In the genomic region with DNA sequence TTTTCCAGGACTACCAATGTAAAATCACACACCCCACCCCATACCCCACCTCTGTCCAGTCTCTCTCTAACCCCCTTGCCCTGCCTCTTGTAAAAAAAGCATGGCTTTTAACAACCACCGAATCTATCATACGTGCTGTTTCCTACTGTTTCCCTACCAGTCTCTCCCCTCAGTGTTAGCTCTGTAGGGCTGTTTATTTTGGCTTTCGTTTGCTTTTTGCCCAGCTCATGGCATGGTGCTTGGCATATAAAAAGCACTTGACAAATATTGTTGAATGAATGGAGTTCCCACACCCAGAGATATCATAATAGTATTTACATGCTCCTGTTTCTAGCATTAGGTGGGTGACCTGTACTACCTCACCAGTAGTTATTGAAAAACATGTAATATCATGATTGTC, we compare ENCODE assay signal across 26 cellular contexts.
DNase-seq lines count a peak whose midpoint lies in the region; ATAC-seq and TF ChIP-seq lines count a peak whose summit lies in the region.
"Had no signal": no experiment of that assay in that cellular context is flagged by ENCODE, and none has a peak within 500 bp of the region (broad histone marks: within the 10 kb centered on the region; RNA-seq: fewer than 3 reads in every experiment).

No MANE protein-coding gene starts in this region.

- TF ChIP-seq POLR2A in erythroblast (IDR thresholded peaks at IDR 0.05; ENCODE audit: low read length) = no peak

- H3K4me2 ChIP-seq in MM.1S (ENCODE audit: low read depth, low read length) = no peak overlapping the region
- H3K4me2 ChIP-seq: neural progenitor cell had no signal

- no peaks in the 10 kb centered on the region for H3K79me2 ChIP-seq in MM.1S (ENCODE audit: low read length)

- peaks cover 34% of the 10 kb centered on the region for H3K4me1 Mint-ChIP-seq in activated naive CD8-positive, alpha-beta T cell treated with anti-CD3 and anti-CD28 coated beads for 36 hours
- H3K4me1 Mint-ChIP-seq: B cell, neural progenitor cell had no signal

- H3K36me3 ChIP-seq in MM.1S (replicated peaks; ENCODE audit: insufficient read depth, low read length) = no peaks in the 10 kb centered on the region
- H3K36me3 ChIP-seq: lower lobe of right lung, neural progenitor cell, uterus had no signal

- H3K27ac ChIP-seq in MM.1S (ENCODE audit: low read length) = no peak overlapping the region
- H3K27ac ChIP-seq: lower lobe of right lung, neural progenitor cell, testis, uterus had no signal

- H2AFZ ChIP-seq in MM.1S (ENCODE audit: low read length) = no peak overlapping the region
- H2AFZ ChIP-seq: neural progenitor cell had no signal

- H4K20me1 ChIP-seq in MM.1S (ENCODE audit: insufficient read depth, low read length) = no peaks in the 10 kb centered on the region

- no peak overlapping the region for H3K9ac ChIP-seq in MM.1S (ENCODE audit: low read length)
- H3K9ac ChIP-seq: neural progenitor cell had no signal

- no peaks in the 10 kb centered on the region for H3K4me1 ChIP-seq in MM.1S (ENCODE audit: low read length)
- H3K4me1 ChIP-seq: Caco-2, lower lobe of right lung, neural progenitor cell, testis, uterus had no signal

- TF ChIP-seq CTCF in MM.1S (IDR thresholded peaks at IDR 0.05; ENCODE audit: low read length) = no peak

- DNase-seq in NCI-H748 (lab: John Stamatoyannopoulos, UW; ENCODE audit: unreplicated experiment) (peak; percentile 28), NCI-H748 treated with DMSO at 0.1 percent for 48 hours (lab: John Stamatoyannopoulos, UW) (no peak), DMS153 (lab: John Stamatoyannopoulos, UW) (peak; percentile 47), NCI-H2029 treated with DMSO at 0.1 percent for 48 hours (lab: John Stamatoyannopoulos, UW) (peak; percentile 80), erythroblast (lab: John Stamatoyannopoulos, UW) (no peak), MM.1S (no peak)
- DNase-seq in activated naive CD8-positive, alpha-beta T cell treated with anti-CD3 and anti-CD28 coated beads for 36 hours = no peak
- DNase-seq: activated CD4-positive, alpha-beta T cell treated with anti-CD3 and anti-CD28 coated beads for 4 hours; Caco-2; cerebellar nuclear complex; EL; GOT3; KBM-7; lower lobe of right lung; NCI-H187 treated with DMSO at 0.1 percent for 48 hours; NCI-H524; right cardiac atrium; stimulated activated CD4-positive, alpha-beta T cell treated with anti-CD3 and anti-CD28 coated beads, Interleukin-12 subunit alpha, Interleukin-12 subunit beta, amount 100 ng/mL, for 4 hours; stimulated activated CD4-positive, alpha-beta T cell treated with anti-CD3 and anti-CD28 coated beads, Interleukin-4, amount 100 ng/mL, for 24 hours; stimulated activated naive CD4-positive, alpha-beta T cell; testis; uterus had no signal

- H3K9me2 ChIP-seq in MM.1S (replicated peaks; ENCODE audit: insufficient read depth, low read length) = no peaks in the 10 kb centered on the region

- H3K4me3 Mint-ChIP-seq in activated naive CD8-positive, alpha-beta T cell treated with anti-CD3 and anti-CD28 coated beads for 36 hours = no peak overlapping the region
- H3K4me3 Mint-ChIP-seq: activated T-helper 1 cell treated with anti-CD3 and anti-CD28 coated beads, Interleukin-12 subunit alpha, Interleukin-12 subunit beta, Interleukin-2, Interleukin-4 antibody, amounts not matched to agents 30 ng/mL and 10 ng/mL and 1 ng/mL, durations not matched to agents 14 hours and 24 hours and 36 hours; B cell; neural progenitor cell had no signal

- H3K4me3 ChIP-seq in MM.1S (ENCODE audit: low read length) = no peak overlapping the region
- H3K4me3 ChIP-seq: lower lobe of right lung, neural progenitor cell, testis, uterus had no signal

- H3F3A ChIP-seq in MM.1S (ENCODE audit: insufficient read depth, low read length) = no peaks in the 10 kb centered on the region

- H3K27me3 Mint-ChIP-seq in activated naive CD8-positive, alpha-beta T cell treated with anti-CD3 and anti-CD28 coated beads for 36 hours = no peaks in the 10 kb centered on the region
- H3K27me3 Mint-ChIP-seq: B cell had no signal

- H3K36me3 Mint-ChIP-seq in activated naive CD8-positive, alpha-beta T cell treated with anti-CD3 and anti-CD28 coated beads for 36 hours = peaks cover 62% of the 10 kb centered on the region
- H3K36me3 Mint-ChIP-seq: neural progenitor cell had no signal

- peak overlapping the region; percentile 5 for H3K27ac Mint-ChIP-seq in activated naive CD8-positive, alpha-beta T cell treated with anti-CD3 and anti-CD28 coated beads for 36 hours
- H3K27ac Mint-ChIP-seq: activated T-helper 1 cell treated with anti-CD3 and anti-CD28 coated beads, Interleukin-12 subunit alpha, Interleukin-12 subunit beta, Interleukin-2, Interleukin-4 antibody, amounts not matched to agents 30 ng/mL and 10 ng/mL and 1 ng/mL, durations not matched to agents 14 hours and 24 hours and 36 hours; B cell; neural progenitor cell had no signal

- H3K9me3 ChIP-seq in MM.1S (replicated peaks; ENCODE audit: insufficient read depth, low read length) = no peaks in the 10 kb centered on the region
- H3K9me3 ChIP-seq: testis, uterus had no signal

- ATAC-seq in GM21381 (IDR thresholded peaks at IDR 0.05; ENCODE audit: unreplicated experiment) = no peak
- ATAC-seq: right cardiac atrium had no signal

- no peaks in the 10 kb centered on the region for H3K27me3 ChIP-seq in MM.1S (replicated peaks; ENCODE audit: insufficient read depth, low read length)
- H3K27me3 ChIP-seq: neural progenitor cell, testis, uterus had no signal

- peaks cover 12% of the 10 kb centered on the region for H3K9me3 Mint-ChIP-seq in activated naive CD8-positive, alpha-beta T cell treated with anti-CD3 and anti-CD28 coated beads for 36 hours

Comparison
In these comparisons a context has a peak if more than half of its experiments do, and no peak if none do; other contexts are left out.
1. DNase-seq: peak in NCI-H748 (single experiment), DMS153 (single experiment) and NCI-H2029 treated with DMSO at 0.1 percent for 48 hours (single experiment); none in NCI-H748 treated with DMSO at 0.1 percent for 48 hours (single experiment), activated naive CD8-positive, alpha-beta T cell treated with anti-CD3 and anti-CD28 coated beads for 36 hours (single experiment), erythroblast (0 of 2) and MM.1S (single experiment).